In the genomic region with DNA sequence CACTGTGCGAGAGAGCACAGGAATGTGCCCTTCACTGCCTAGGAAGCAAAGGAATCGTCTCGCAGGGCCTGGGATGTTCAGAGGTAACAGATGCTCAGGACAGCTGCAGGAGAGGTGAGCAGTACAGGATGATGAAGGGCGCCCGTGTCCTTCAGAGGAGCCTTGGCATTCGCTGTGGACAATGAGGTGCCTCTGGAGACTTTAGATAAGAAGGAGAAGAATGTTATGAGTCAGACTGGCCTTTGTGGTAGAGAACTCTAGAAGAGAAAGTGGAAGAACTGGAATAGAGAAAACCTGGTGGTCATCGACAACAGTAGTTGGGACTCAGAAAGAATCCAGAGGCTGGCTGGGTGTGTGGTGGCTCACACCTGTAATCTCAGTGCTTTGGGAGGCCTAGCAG, we compare ENCODE assay signal across 27 cellular contexts.
DNase-seq lines count a peak whose midpoint lies in the region.
"Had no signal": no experiment of that assay in that cellular context is flagged by ENCODE, and none has a peak within 500 bp of the region (broad histone marks: within the 10 kb centered on the region; RNA-seq: fewer than 3 reads in every experiment).

No MANE protein-coding gene starts in this region.

- H3K23ac ChIP-seq in mesendoderm (ENCODE audit: low read length) = no peak overlapping the region

- H2AK5ac ChIP-seq in mesendoderm (ENCODE audit: low read length) = no peak overlapping the region

- no peak overlapping the region for H3K56ac ChIP-seq in mesendoderm (ENCODE audit: low read length)

- no peak overlapping the region for H3K9ac ChIP-seq in mesendoderm (ENCODE audit: low read length)

- no peak overlapping the region for H3K4me2 ChIP-seq in mesendoderm (ENCODE audit: low read length)

- no peaks in the 10 kb centered on the region for H3K27me3 ChIP-seq in mesendoderm (ENCODE audit: insufficient read depth, low read length, poor library complexity)
- H3K27me3 ChIP-seq: ovary, thyroid gland had no signal

- no peaks in the 10 kb centered on the region for H3K79me1 ChIP-seq in mesendoderm (ENCODE audit: low read length)

- H3K18ac ChIP-seq in mesendoderm (ENCODE audit: low read length) = no peak overlapping the region

- WGBS in mesendoderm (ENCODE audit: extremely low coverage, insufficient coverage, low lambda C conversion rate) = no CpG with 5 or more reads among the region's 7 CpGs

- H2BK120ac ChIP-seq in mesendoderm (ENCODE audit: low read depth, low read length) = no peak overlapping the region

- H3K27ac ChIP-seq in mesendoderm (ENCODE audit: low read depth, low read length) = no peak overlapping the region
- H3K27ac ChIP-seq: C4-2B, epithelial cell of prostate, heart left ventricle, left lung, ovary, thyroid gland had no signal

- no peaks in the 10 kb centered on the region for H3K4me1 ChIP-seq in mesendoderm (ENCODE audit: control insufficient read depth, low read depth, low read length)
- H3K4me1 ChIP-seq: heart left ventricle, left lung, thyroid gland had no signal

- no peak overlapping the region for H3K4ac ChIP-seq in mesendoderm (ENCODE audit: low read depth, low read length)

- H4K8ac ChIP-seq in mesendoderm (ENCODE audit: low read depth, low read length) = no peak overlapping the region

- DNase-seq in Daoy (ENCODE audit: low read depth) = peak; percentile 35
- DNase-seq in HT1080 (ENCODE audit: low read depth) = peak; percentile 54
- peak; percentile 37 for DNase-seq in amniotic epithelial cell (ENCODE audit: low read depth)
- peak; percentile 58 for DNase-seq in mesendoderm
- DNase-seq in effector CD8-positive, alpha-beta T cell (lab: John Stamatoyannopoulos, UW) = no peak
- DNase-seq in NCI-H1105 treated with DMSO at 0.1 percent for 48 hours (lab: John Stamatoyannopoulos, UW) = no peak
- no peak for DNase-seq in DMS79 (lab: John Stamatoyannopoulos, UW)
- DNase-seq in activated gamma-delta T cell (lab: John Stamatoyannopoulos, UW) = no peak
- DNase-seq: activated CD4-positive, alpha-beta memory T cell treated with anti-CD3 and anti-CD28 coated beads for 36 hours; GDM1; heart left ventricle; Kasumi-1; left lung; naive thymus-derived CD8-positive, alpha-beta T cell; NCI-H1105; NCI-H2029 treated with DMSO at 0.1 percent for 48 hours; NCI-H345; NCI-H774; ovary; SHP77; stimulated activated CD4-positive, alpha-beta T cell treated with anti-CD3 and anti-CD28 coated beads, Interleukin-4, amount 100 ng/mL, for 1 hour; stimulated activated naive CD4-positive, alpha-beta T cell treated with Interleukin-2 at 50 U/mL for 16 hours; SW 1271; T1000; thyroid gland had no signal

- H3K36me3 ChIP-seq in mesendoderm (ENCODE audit: control insufficient read depth, insufficient read depth, low read length) = no peaks in the 10 kb centered on the region
- H3K36me3 ChIP-seq: heart left ventricle, left lung, ovary, thyroid gland had no signal

- H3K4me3 ChIP-seq in mesendoderm (ENCODE audit: low read length) = no peak overlapping the region
- H3K4me3 ChIP-seq: heart left ventricle, left lung, ovary, thyroid gland had no signal

- no peak overlapping the region for H2BK5ac ChIP-seq in mesendoderm (ENCODE audit: low read length)

- no peak overlapping the region for H4K5ac ChIP-seq in mesendoderm (ENCODE audit: low read length)

- H3K79me2 ChIP-seq in mesendoderm (ENCODE audit: control insufficient read depth, insufficient read depth, low read length) = no peaks in the 10 kb centered on the region

- H2BK15ac ChIP-seq in mesendoderm (replicated peaks; ENCODE audit: low read depth) = no peak overlapping the region

Comparison
In these comparisons a context has a peak if more than half of its experiments do, and no peak if none do; other contexts are left out.
1. DNase-seq: peak in Daoy (single experiment), HT1080 (single experiment), amniotic epithelial cell (single experiment) and mesendoderm (single experiment); none in effector CD8-positive, alpha-beta T cell (single experiment), NCI-H1105 treated with DMSO at 0.1 percent for 48 hours (single experiment), DMS79 (single experiment) and activated gamma-delta T cell (single experiment).